In the genomic region with DNA sequence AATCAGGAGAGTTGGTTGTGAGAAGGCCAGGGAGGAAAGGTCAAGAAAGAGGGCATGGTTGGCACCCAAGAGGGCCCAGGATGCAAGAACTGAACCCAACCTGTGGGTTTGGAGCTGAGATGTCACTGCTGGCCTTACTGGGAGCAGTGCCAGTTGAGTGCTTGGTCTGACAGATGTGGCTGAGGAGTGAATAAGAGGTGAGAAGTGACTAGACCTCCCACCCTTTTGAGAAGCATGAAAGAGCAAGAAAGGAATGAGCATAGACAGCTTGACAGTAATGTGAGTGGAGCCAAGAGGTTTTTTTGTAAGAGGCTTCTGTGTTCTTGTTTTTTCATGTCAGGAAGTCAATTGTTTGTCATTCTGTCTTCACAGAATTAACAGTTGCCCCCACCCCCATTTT, we compare ENCODE assay signal across 22 cellular contexts.
DNase-seq lines count a peak whose midpoint lies in the region; ATAC-seq, FAIRE-seq and TF ChIP-seq lines count a peak whose summit lies in the region.
"Had no signal": no experiment of that assay in that cellular context is flagged by ENCODE, and none has a peak within 500 bp of the region (broad histone marks: within the 10 kb centered on the region; RNA-seq: fewer than 3 reads in every experiment).

No MANE protein-coding gene starts in this region.

- no peak for FAIRE-seq in bronchial epithelial cell (lab: Jason Lieb, UNC)
- FAIRE-seq: GM12878, pancreas had no signal

- H3K4me3 ChIP-seq in bronchial epithelial cell (ENCODE audit: low read depth, low read length) (no peak overlapping the region), neutrophil (ENCODE audit: low read depth in 1 of 2, low read length in 1 of 2) (no peak overlapping the region)
- H3K4me3 ChIP-seq: GM12878, hepatocyte, pancreas had no signal

- no peaks in the 10 kb centered on the region for H3K9me3 Mint-ChIP-seq in activated CD4-positive, alpha-beta memory T cell treated with anti-CD3 and anti-CD28 coated beads for 36 hours
- no peaks in the 10 kb centered on the region for H3K9me3 Mint-ChIP-seq in activated CD4-positive, alpha-beta memory T cell treated with anti-CD3 and anti-CD28 coated beads, Interleukin-2, amount 10 ng/mL, durations not matched to agents 7 days and 5 days
- H3K9me3 Mint-ChIP-seq: brain; CD4-positive, alpha-beta T cell had no signal

- no peaks in the 10 kb centered on the region for H3K36me3 ChIP-seq in bronchial epithelial cell (ENCODE audit: control insufficient read depth, insufficient read depth, low read length)
- H3K36me3 ChIP-seq in neutrophil, result no peaks in the 10 kb centered on the region
- H3K36me3 ChIP-seq: pancreas had no signal

- no peaks in the 10 kb centered on the region for H3K4me1 Mint-ChIP-seq in activated CD4-positive, alpha-beta memory T cell treated with anti-CD3 and anti-CD28 coated beads for 36 hours (ENCODE audit: low read depth)
- H3K4me1 Mint-ChIP-seq in activated CD4-positive, alpha-beta memory T cell treated with anti-CD3 and anti-CD28 coated beads, Interleukin-2, amount 10 ng/mL, durations not matched to agents 7 days and 5 days, result no peaks in the 10 kb centered on the region

- peaks cover 52 to 83% of the 10 kb centered on the region in 2 experiments for H3K4me1 ChIP-seq in neutrophil (ENCODE audit: control insufficient read depth in 1 of 2, insufficient read depth in 1 of 2, low read depth in 1 of 2, low read length in 1 of 2)

- CTCF ChIA-PET in activated CD4-positive, alpha-beta memory T cell treated with anti-CD3 and anti-CD28 coated beads for 36 hours (lab: Charles Lee), result no interaction called here
- CTCF ChIA-PET in activated CD4-positive, alpha-beta memory T cell treated with anti-CD3 and anti-CD28 coated beads, Interleukin-2, amount 10 ng/mL, durations not matched to agents 7 days and 5 days (lab: Charles Lee), result no interaction called here

- peak; percentile 13 for DNase-seq in activated CD4-positive, alpha-beta memory T cell treated with anti-CD3 and anti-CD28 coated beads for 36 hours
- DNase-seq in activated CD4-positive, alpha-beta memory T cell treated with anti-CD3 and anti-CD28 coated beads, Interleukin-2, amount 10 ng/mL, durations not matched to agents 7 days and 5 days, result no peak
- DNase-seq in LHCN-M2 (ENCODE audit: low read depth) (peak; percentile 6), bronchial epithelial cell (ENCODE audit: low read depth) (peak; percentile 41), NCI-H1092 treated with DMSO at 0.1 percent for 48 hours (lab: John Stamatoyannopoulos, UW) (no peak), NCI-H2081 (lab: John Stamatoyannopoulos, UW) (no peak)
- DNase-seq: activated CD4-positive, alpha-beta T cell treated with anti-CD3 and anti-CD28 coated beads for 4 hours; activated effector memory CD4-positive, alpha-beta T cell treated with anti-CD3 and anti-CD28 coated beads, Interleukin-2, amount 50 U/mL, for 16 hours; CD4-positive, alpha-beta T cell; effector CD8-positive, alpha-beta T cell; HCEC 1CT; kidney glomerular epithelial cell; NCI-H2107; NK-92 treated with Interleukin-12 subunit alpha and Interleukin-12 subunit beta, amount 100 ng/mL, for 24 hours; pancreas; stimulated activated CD4-positive, alpha-beta T cell treated with anti-CD3 and anti-CD28 coated beads, Interleukin-4, amount 100 ng/mL, for 4 hours; trophoblast cell had no signal

- intact Hi-C loops in activated CD4-positive, alpha-beta memory T cell treated with anti-CD3 and anti-CD28 coated beads for 36 hours (cut with micrococcal nuclease), result no loop called here

- H3K27me3 ChIP-seq in bronchial epithelial cell (ENCODE audit: control insufficient read depth, insufficient read depth, low read length) (no peaks in the 10 kb centered on the region), neutrophil (no peaks in the 10 kb centered on the region)
- H3K27me3 ChIP-seq: hepatocyte, pancreas had no signal

- H3K36me3 Mint-ChIP-seq in activated CD4-positive, alpha-beta memory T cell treated with anti-CD3 and anti-CD28 coated beads for 36 hours, result no peaks in the 10 kb centered on the region
- H3K36me3 Mint-ChIP-seq in activated CD4-positive, alpha-beta memory T cell treated with anti-CD3 and anti-CD28 coated beads, Interleukin-2, amount 10 ng/mL, durations not matched to agents 7 days and 5 days (ENCODE audit: low read depth), result no peaks in the 10 kb centered on the region
- H3K36me3 Mint-ChIP-seq: brain had no signal

- no peak overlapping the region for H3K27ac Mint-ChIP-seq in activated CD4-positive, alpha-beta memory T cell treated with anti-CD3 and anti-CD28 coated beads for 36 hours
- H3K27ac Mint-ChIP-seq in activated CD4-positive, alpha-beta memory T cell treated with anti-CD3 and anti-CD28 coated beads, Interleukin-2, amount 10 ng/mL, durations not matched to agents 7 days and 5 days, result no peak overlapping the region
- H3K27ac Mint-ChIP-seq: brain; CD4-positive, alpha-beta T cell had no signal

- no peak overlapping the region for H3K4me3 Mint-ChIP-seq in activated CD4-positive, alpha-beta memory T cell treated with anti-CD3 and anti-CD28 coated beads for 36 hours
- H3K4me3 Mint-ChIP-seq in activated CD4-positive, alpha-beta memory T cell treated with anti-CD3 and anti-CD28 coated beads, Interleukin-2, amount 10 ng/mL, durations not matched to agents 7 days and 5 days, result no peak overlapping the region
- H3K4me3 Mint-ChIP-seq: brain; CD4-positive, alpha-beta T cell had no signal

- peak overlapping the region; percentile 76 for H3K27ac ChIP-seq in neutrophil
- H3K27ac ChIP-seq: hepatocyte, pancreas had no signal

- no peak for TF ChIP-seq CTCF in bronchial epithelial cell (IDR thresholded peaks at IDR 0.05; ENCODE audit: insufficient read depth, low read length, severe bottlenecking)
- TF ChIP-seq CTCF in neutrophil (IDR thresholded peaks at IDR 0.05), result no peak

- no peaks in the 10 kb centered on the region for H3K9me3 ChIP-seq in neutrophil
- H3K9me3 ChIP-seq: pancreas had no signal

- POLR2A ChIA-PET in activated CD4-positive, alpha-beta memory T cell treated with anti-CD3 and anti-CD28 coated beads for 36 hours (lab: Charles Lee), result no interaction called here
- POLR2A ChIA-PET in activated CD4-positive, alpha-beta memory T cell treated with anti-CD3 and anti-CD28 coated beads, Interleukin-2, amount 10 ng/mL, durations not matched to agents 7 days and 5 days (lab: Charles Lee), result interaction anchor here (0.6 kb wide), 1 partner anchor 1147 kb away, joined by 3 read pairs; no protein-coding TSS in a partner anchor

- no peak for ATAC-seq in HG03342 (IDR thresholded peaks at IDR 0.05; ENCODE audit: unreplicated experiment)
- ATAC-seq: GM12878, pancreas had no signal

- H3K27me3 Mint-ChIP-seq in activated CD4-positive, alpha-beta memory T cell treated with anti-CD3 and anti-CD28 coated beads for 36 hours, result peaks cover 7% of the 10 kb centered on the region
- H3K27me3 Mint-ChIP-seq in activated CD4-positive, alpha-beta memory T cell treated with anti-CD3 and anti-CD28 coated beads, Interleukin-2, amount 10 ng/mL, durations not matched to agents 7 days and 5 days, result peaks cover 14% of the 10 kb centered on the region
- H3K27me3 Mint-ChIP-seq: brain had no signal

Comparison
In these comparisons a context has a peak if more than half of its experiments do, and no peak if none do; other contexts are left out.
1. DNase-seq: peak in activated CD4-positive, alpha-beta memory T cell treated with anti-CD3 and anti-CD28 coated beads for 36 hours (single experiment), LHCN-M2 (single experiment) and bronchial epithelial cell (single experiment); none in activated CD4-positive, alpha-beta memory T cell treated with anti-CD3 and anti-CD28 coated beads, Interleukin-2, amount 10 ng/mL, durations not matched to agents 7 days and 5 days (single experiment), NCI-H1092 treated with DMSO at 0.1 percent for 48 hours (single experiment) and NCI-H2081 (0 of 2).